In genomic region chr3:129603561-129603942, GRCh38 we compare ENCODE assay signal across 11 cellular contexts. TPM values are rescaled to one million over a fixed set of nuclear protein-coding genes. Genes with fewer than 3 reads are reported as not detected.
DNase-seq lines count a peak whose midpoint lies in the region; ATAC-seq and TF ChIP-seq lines count a peak whose summit lies in the region.
"Had no signal": no experiment of that assay in that cellular context is flagged by ENCODE, and none has a peak within 500 bp of the region (broad histone marks: within the 10 kb centered on the region; RNA-seq: fewer than 3 reads in every experiment).

No MANE protein-coding gene starts in this region.

- peak overlapping the region; percentile 89 for H3K4me2 ChIP-seq in IMR-90 (ENCODE audit: low read depth, low read length)

- H3K9me3 ChIP-seq in IMR-90 (ENCODE audit: control insufficient read depth, insufficient read depth, low read length) = no peaks in the 10 kb centered on the region
- no peaks in the 10 kb centered on the region for H3K9me3 ChIP-seq in right lobe of liver
- no peaks in the 10 kb centered on the region for H3K9me3 ChIP-seq in thoracic aorta

- peak overlapping the region; percentile 35; the same call in 1 of the 2 replicates for H4K5ac ChIP-seq in IMR-90 (ENCODE audit: low read depth, low read length)

- in situ Hi-C loops in IMR-90 (cut with MboI; ENCODE audit: low sequenced_read_pairs) = loop anchor here (5.0 to 25.0 kb wide), 2 partner anchors 111 to 216 kb away; no protein-coding TSS in a partner anchor
- in situ Hi-C loops in brain microvascular endothelial cell (cut with HindIII; ENCODE audit: low pct_ligation_motif_present, low sequenced_read_pairs) = no loop called here
- in situ Hi-C loops in KBM-7 (cut with MboI; ENCODE audit: low pct_unique_long_range_greater_than_20kb, low sequenced_read_pairs) = no loop called here

- H3K56ac ChIP-seq in IMR-90 (ENCODE audit: extremely low read depth, insufficient read depth, low read length) = no peak overlapping the region

- no peak overlapping the region for H3K18ac ChIP-seq in IMR-90 (ENCODE audit: low read depth, low read length)

- H3K27me3 ChIP-seq in IMR-90 (ENCODE audit: control insufficient read depth, insufficient read depth, low read length) (no peaks in the 10 kb centered on the region), brain microvascular endothelial cell (replicated peaks) (no peaks in the 10 kb centered on the region), right lobe of liver (no peaks in the 10 kb centered on the region), thoracic aorta (replicated peaks; ENCODE audit: insufficient read depth) (no peaks in the 10 kb centered on the region)

- peaks cover 12 to 57% of the 10 kb centered on the region in 2 experiments for H3K79me1 ChIP-seq in IMR-90 (ENCODE audit: low read depth in 1 of 2, low read length in 2 of 2)

- peak overlapping the region; percentile 90 for H2AK9ac ChIP-seq in IMR-90 (replicated peaks; ENCODE audit: low read depth, low read length, poor library complexity)

- POLR2A ChIA-PET in IMR-90 (lab: Charles Lee; ENCODE audit: unreplicated experiment) = no interaction called here

- TF ChIP-seq RAD21 in IMR-90 (IDR thresholded peaks at IDR 0.05; ENCODE audit: low read length) = no peak

- peak overlapping the region; percentile 61; the same call in 1 of the 2 replicates for H2BK20ac ChIP-seq in IMR-90 (ENCODE audit: low read depth, low read length)

- TF ChIP-seq CTCF in IMR-90 (conservative IDR thresholded peaks at IDR 0.05; ENCODE audit: low read depth, low read length) (no peak), brain microvascular endothelial cell (IDR thresholded peaks at IDR 0.05; ENCODE audit: low read depth, low read length, missing control alignments) (no peak), right lobe of liver (IDR thresholded peaks at IDR 0.05) (no peak), thoracic aorta (IDR thresholded peaks at IDR 0.05) (no peak)

- TF ChIP-seq POLR2A in IMR-90 (IDR thresholded peaks at IDR 0.05; ENCODE audit: low read depth, low read length) = no peak; the same call in 1 of the 2 replicates
- TF ChIP-seq POLR2A in right lobe of liver (IDR thresholded peaks at IDR 0.05) = no peak

- H2AFZ ChIP-seq in IMR-90 (replicated peaks; ENCODE audit: low read length, poor library complexity) = peak overlapping the region; percentile 45

- peak overlapping the region; percentile 80 for H3K4ac ChIP-seq in IMR-90 (ENCODE audit: low read depth, low read length)

- H2BK120ac ChIP-seq in IMR-90 (ENCODE audit: low read depth, low read length) = peak overlapping the region; percentile 65

- dilution Hi-C loops in IMR-90 (cut with HindIII; ENCODE audit: low sequenced_read_pairs, unreplicated experiment) = no loop called here

- H2BK5ac ChIP-seq in IMR-90 (ENCODE audit: low read depth, low read length, poor library complexity, severe bottlenecking) = peak overlapping the region; percentile 35

- H2BK15ac ChIP-seq in IMR-90 (ENCODE audit: low read depth, low read length) = no peak overlapping the region; the same call in 2 of the 3 replicates

- CTCF ChIA-PET in IMR-90 (lab: Yijun Ruan, JAX) = no interaction called here

- no TSS peak for BruUV-seq in IMR-90 (replicated peaks; lab: Mats Ljungman, UMichigan)

- peak overlapping the region; percentile 95; the same call in 1 of the 2 replicates for H3K4me3 ChIP-seq in IMR-90 (ENCODE audit: insufficient read depth, low read depth, low read length)
- peak overlapping the region; percentile 88 for H3K4me3 ChIP-seq in brain microvascular endothelial cell (ENCODE audit: low read depth, low read length)
- H3K4me3 ChIP-seq in right lobe of liver = peak overlapping the region; percentile 48 to 66 (median 56)
- H3K4me3 ChIP-seq in thoracic aorta = peak overlapping the region; percentile 86

- DNase-seq in IMR-90 = no peak
- DNase-seq in brain microvascular endothelial cell = no peak
- no peak for DNase-seq in right lobe of liver
- no peak for DNase-seq in thoracic aorta (ENCODE audit: low spot score)
- DNase-seq in KBM-7 = no peak
- DNase-seq in D341Med (ENCODE audit: low spot score) = no peak
- DNase-seq in occipital lobe (lab: John Stamatoyannopoulos, UW) = no peak
- no peak for DNase-seq in germinal center (ENCODE audit: low spot score)
- DNase-seq: effector CD4-positive, alpha-beta T cell; naive thymus-derived CD4-positive, alpha-beta T cell; NK-92 treated with Interleukin-12 subunit alpha and Interleukin-12 subunit beta, amount 100 ng/mL, for 24 hours had no signal

- H4K91ac ChIP-seq in IMR-90 (ENCODE audit: insufficient read depth, low read depth, low read length) = peak overlapping the region; percentile 80

- peaks cover 39% of the 10 kb centered on the region for H4K20me1 ChIP-seq in IMR-90 (ENCODE audit: insufficient read depth, low read length)

- H2AK5ac ChIP-seq in IMR-90 (ENCODE audit: low read depth, low read length) = peak overlapping the region; percentile 87

- H3K14ac ChIP-seq in IMR-90 (replicated peaks; ENCODE audit: low read depth, low read length) = peak overlapping the region; percentile 34

- H3K27ac ChIP-seq in IMR-90 (ENCODE audit: insufficient read depth, low read length) (peak overlapping the region; percentile 38), brain microvascular endothelial cell (peak overlapping the region; percentile 88), right lobe of liver (peak overlapping the region in 2 of 3 donors; percentile 36 to 38), thoracic aorta (peak overlapping the region; percentile 70 to 76)

- WGBS in IMR-90 (ENCODE audit: extremely low coverage in 2 of 2, insufficient read length in 1 of 2), 2 experiments = 80% methylated on average over 1 of the region's 7 CpGs; no CpG with 5 or more reads in 1 of the 2 experiments
- 30% methylated on average over 3 of the region's 7 CpGs for WGBS in right lobe of liver (ENCODE audit: insufficient coverage, low coverage, low lambda C conversion rate, missing lambda C conversion rate)

- H4K8ac ChIP-seq in IMR-90 (ENCODE audit: low read depth in 2 of 2, low read length in 2 of 2) = peak overlapping the region in 1 of 2 experiments; percentile 41; a peak in 1 of 4 replicates

- H3K36me3 ChIP-seq in IMR-90 (ENCODE audit: control insufficient read depth, insufficient read depth, low read length) = no peaks in the 10 kb centered on the region
- H3K36me3 ChIP-seq in brain microvascular endothelial cell (replicated peaks) = no peaks in the 10 kb centered on the region
- H3K36me3 ChIP-seq in right lobe of liver = no peaks in the 10 kb centered on the region
- H3K36me3 ChIP-seq in thoracic aorta = no peaks in the 10 kb centered on the region

- intact Hi-C loops in IMR-90 (cut with micrococcal nuclease) (loop anchor here (5.0 kb wide), 1 partner anchor 221 kb away; no protein-coding TSS in a partner anchor), right lobe of liver (cut with DNase I) (no loop called here)

- H3K9ac ChIP-seq in IMR-90 (ENCODE audit: low read depth, low read length) = peak overlapping the region; percentile 35

- H3K23ac ChIP-seq in IMR-90 (ENCODE audit: low read depth, low read length) = peak overlapping the region; percentile 88

- H3K9me1 ChIP-seq in IMR-90 (ENCODE audit: insufficient read depth, low read length) = peaks cover 22% of the 10 kb centered on the region; the same call in 1 of the 2 replicates

- H3K4me1 ChIP-seq in IMR-90 (ENCODE audit: control insufficient read depth, insufficient read depth, low read length) (peaks cover 33% of the 10 kb centered on the region), right lobe of liver (peaks cover 0 to 6% (median 0%) of the 10 kb centered on the region in 4 donors), thoracic aorta (ENCODE audit: control insufficient read depth in 1 of 2, low read depth in 2 of 2) (peaks cover 36 to 77% of the 10 kb centered on the region in 2 donors)

- ATAC-seq in IMR-90 (ENCODE audit: low read depth) (no peak), right lobe of liver (no peak), thoracic aorta (ENCODE audit: insufficient number of reproducible peaks, low FRiP score, low read depth) (peak; percentile 3)
- ATAC-seq: naive thymus-derived CD4-positive, alpha-beta T cell had no signal

TF ChIP-seq in IMR-90, 13 proteins besides CTCF, POLR2A, EP300 and RAD21 (continues in another document):
- no peak for TF ChIP-seq SMC3 (IDR thresholded peaks at IDR 0.05; ENCODE audit: low read depth, low read length)
- no peak for TF ChIP-seq CHD1 (IDR thresholded peaks at IDR 0.05; ENCODE audit: low read depth, low read length)
- TF ChIP-seq BHLHE40 (IDR thresholded peaks at IDR 0.05; ENCODE audit: low read depth, low read length) = no peak
- TF ChIP-seq RFX5 (IDR thresholded peaks at IDR 0.05; ENCODE audit: low read depth, low read length) = no peak
- TF ChIP-seq FOS (IDR thresholded peaks at IDR 0.05; ENCODE audit: low read depth, low read length) = no peak
- no peak for TF ChIP-seq NFE2L2 (IDR thresholded peaks at IDR 0.05; ENCODE audit: low read depth, low read length)
- no peak for TF ChIP-seq RCOR1 (IDR thresholded peaks at IDR 0.05; ENCODE audit: insufficient replicate concordance, low read length)
- no peak for TF ChIP-seq MXI1 (IDR thresholded peaks at IDR 0.05; ENCODE audit: borderline replicate concordance, low read depth, low read length)
- TF ChIP-seq ELK1 (IDR thresholded peaks at IDR 0.05; ENCODE audit: borderline replicate concordance, low read depth, low read length) = no peak
- no peak for TF ChIP-seq MAZ (IDR thresholded peaks at IDR 0.05; ENCODE audit: borderline replicate concordance, low read depth, low read length)

RNA-seq across cellular contexts. Expression of gene PLXND1, which starts 2.9 kb away (rescaled TPM):
- total RNA-seq in IMR-90 (2012; rRNA removed) (19.2 and 22.5 TPM in 2 replicates), right lobe of liver (10 to 100 TPM; 27.0 to 48.8 (median 29.6) TPM), thoracic aorta (100 to 1,000 TPM; 207 to 246 TPM), occipital lobe (14.3 TPM)
- polyA plus RNA-seq in IMR-90 (2012; rRNA removed) = 64.5 and 67.1 TPM in 2 replicates
- 51.4 and 55.1 TPM in 2 replicates for polyA plus RNA-seq in IMR-90 (2012; cell fraction: cytosol; rRNA removed)
- polyA plus RNA-seq in IMR-90 (2012; cell fraction: nucleus; rRNA removed; ENCODE audit: low replicate concordance) = 117 and 164 TPM in 2 replicates

Comparison
In these comparisons a context has a peak if more than half of its experiments do, and no peak if none do; other contexts are left out.
1. H3K27ac ChIP-seq: peak in every context shown above with its lines; median percentile 88 in brain microvascular endothelial cell; 73 in thoracic aorta; 38 in IMR-90; 37 in right lobe of liver.